In genomic region chrX:47501226-47502071, GRCh38 we compare ENCODE assay signal across 13 cellular contexts. TPM values are rescaled to one million over a fixed set of nuclear protein-coding genes. Genes with fewer than 3 reads are reported as not detected.
DNase-seq lines count a peak whose midpoint lies in the region; ATAC-seq and TF ChIP-seq lines count a peak whose summit lies in the region.
"Had no signal": no experiment of that assay in that cellular context is flagged by ENCODE, and none has a peak within 500 bp of the region (broad histone marks: within the 10 kb centered on the region; RNA-seq: fewer than 3 reads in every experiment).

No MANE protein-coding gene starts in this region.

- H3K27me3 ChIP-seq in parathyroid adenoma (ENCODE audit: control insufficient read depth, insufficient read depth, low read length), result no peaks in the 10 kb centered on the region
- peaks cover 0 to 3% of the 10 kb centered on the region in 2 donors for H3K27me3 ChIP-seq in uterus

- ATAC-seq in GM21515 (IDR thresholded peaks at IDR 0.05; ENCODE audit: unreplicated experiment), result no peak
- no peak for ATAC-seq in activated T-helper 17 cell treated with anti-CD3 and anti-CD28 coated beads, Interleukin-2, amount 50 U/mL, for 72 hours (replicated peaks)
- ATAC-seq in activated naive CD8-positive, alpha-beta T cell treated with anti-CD3 and anti-CD28 coated beads, Interleukin-2, amount 50 U/mL, for 24 hours, result no peak
- ATAC-seq: Right ventricle myocardium inferior had no signal

- no peaks in the 10 kb centered on the region for H3K4me1 Mint-ChIP-seq in activated T-helper 17 cell treated with anti-CD3 and anti-CD28 coated beads, Interleukin-2, amount 50 U/mL, for 72 hours
- peaks cover 3% of the 10 kb centered on the region for H3K4me1 Mint-ChIP-seq in activated naive CD8-positive, alpha-beta T cell treated with anti-CD3 and anti-CD28 coated beads, Interleukin-2, amount 50 U/mL, for 24 hours

- H3K9me3 Mint-ChIP-seq in activated T-helper 17 cell treated with anti-CD3 and anti-CD28 coated beads, Interleukin-2, amount 50 U/mL, for 72 hours, result no peaks in the 10 kb centered on the region
- H3K9me3 Mint-ChIP-seq in activated naive CD8-positive, alpha-beta T cell treated with anti-CD3 and anti-CD28 coated beads, Interleukin-2, amount 50 U/mL, for 24 hours, result no peaks in the 10 kb centered on the region
- H3K9me3 Mint-ChIP-seq: activated naive CD8-positive, alpha-beta T cell treated with anti-CD3 and anti-CD28 coated beads, Interleukin-2, amount 10 ng/mL, durations not matched to agents 7 days and 5 days had no signal

- no peak overlapping the region for H3K9ac ChIP-seq in parathyroid adenoma

- no peak for TF ChIP-seq POLR2A in uterus (IDR thresholded peaks at IDR 0.05)

- DNase-seq in GM12865 (ENCODE audit: low read depth) (peak; percentile 62), NCI-H460 (ENCODE audit: extremely low read depth, low read depth) (peak; percentile 96), choroid plexus epithelial cell (ENCODE audit: low read depth) (peak; percentile 73), uterus (no peak)
- no peak for DNase-seq in activated naive CD8-positive, alpha-beta T cell treated with anti-CD3 and anti-CD28 coated beads, Interleukin-2, amount 50 U/mL, for 24 hours
- DNase-seq: activated naive CD8-positive, alpha-beta T cell treated with anti-CD3 and anti-CD28 coated beads, Interleukin-2, amount 10 ng/mL, durations not matched to agents 7 days and 5 days; DND-41; mesendoderm; NCI-H1105 had no signal

- H3K9me3 ChIP-seq in parathyroid adenoma (ENCODE audit: control insufficient read depth, low read length), result no peaks in the 10 kb centered on the region
- H3K9me3 ChIP-seq in uterus, result no peaks in the 10 kb centered on the region

- no peak overlapping the region for H3K27ac Mint-ChIP-seq in activated T-helper 17 cell treated with anti-CD3 and anti-CD28 coated beads, Interleukin-2, amount 50 U/mL, for 72 hours
- H3K27ac Mint-ChIP-seq in activated naive CD8-positive, alpha-beta T cell treated with anti-CD3 and anti-CD28 coated beads, Interleukin-2, amount 50 U/mL, for 24 hours, result no peak overlapping the region
- H3K27ac Mint-ChIP-seq: activated naive CD8-positive, alpha-beta T cell treated with anti-CD3 and anti-CD28 coated beads, Interleukin-2, amount 10 ng/mL, durations not matched to agents 7 days and 5 days had no signal

- TF ChIP-seq CTCF in GM12865 (IDR thresholded peaks at IDR 0.05; ENCODE audit: insufficient read depth, low read depth, low read length, missing control alignments) (no peak), choroid plexus epithelial cell (conservative IDR thresholded peaks at IDR 0.05; ENCODE audit: low read depth, low read length) (no peak), parathyroid adenoma (IDR thresholded peaks at IDR 0.05) (no peak), uterus (IDR thresholded peaks at IDR 0.05) (no peak)

- H3K27ac ChIP-seq in parathyroid adenoma (peak overlapping the region; percentile 81), uterus (no peak overlapping the region)

- H3K27me3 Mint-ChIP-seq in activated T-helper 17 cell treated with anti-CD3 and anti-CD28 coated beads, Interleukin-2, amount 50 U/mL, for 72 hours, result no peaks in the 10 kb centered on the region
- no peaks in the 10 kb centered on the region for H3K27me3 Mint-ChIP-seq in activated naive CD8-positive, alpha-beta T cell treated with anti-CD3 and anti-CD28 coated beads, Interleukin-2, amount 50 U/mL, for 24 hours

- H3K4me3 ChIP-seq in GM12865 (ENCODE audit: low read depth, low read length) (no peak overlapping the region), choroid plexus epithelial cell (ENCODE audit: low read depth, low read length) (no peak overlapping the region), parathyroid adenoma (ENCODE audit: low read depth, low read length) (no peak overlapping the region), uterus (no peak overlapping the region)

- no peak overlapping the region for H3K4me3 Mint-ChIP-seq in activated T-helper 17 cell treated with anti-CD3 and anti-CD28 coated beads, Interleukin-2, amount 50 U/mL, for 72 hours
- H3K4me3 Mint-ChIP-seq in activated naive CD8-positive, alpha-beta T cell treated with anti-CD3 and anti-CD28 coated beads, Interleukin-2, amount 50 U/mL, for 24 hours, result no peak overlapping the region
- H3K4me3 Mint-ChIP-seq: activated naive CD8-positive, alpha-beta T cell treated with anti-CD3 and anti-CD28 coated beads, Interleukin-2, amount 10 ng/mL, durations not matched to agents 7 days and 5 days had no signal

- no peaks in the 10 kb centered on the region for H3K36me3 ChIP-seq in parathyroid adenoma (ENCODE audit: control insufficient read depth, insufficient read depth, low read length)
- no peaks in the 10 kb centered on the region for H3K36me3 ChIP-seq in uterus

- H3K4me1 ChIP-seq in parathyroid adenoma, result peaks cover 15% of the 10 kb centered on the region
- no peaks in the 10 kb centered on the region for H3K4me1 ChIP-seq in uterus

- no peaks in the 10 kb centered on the region for H3K36me3 Mint-ChIP-seq in activated T-helper 17 cell treated with anti-CD3 and anti-CD28 coated beads, Interleukin-2, amount 50 U/mL, for 72 hours (ENCODE audit: low read depth)
- H3K36me3 Mint-ChIP-seq in activated naive CD8-positive, alpha-beta T cell treated with anti-CD3 and anti-CD28 coated beads, Interleukin-2, amount 50 U/mL, for 24 hours (ENCODE audit: low read depth), result no peaks in the 10 kb centered on the region
- H3K36me3 Mint-ChIP-seq: activated naive CD8-positive, alpha-beta T cell treated with anti-CD3 and anti-CD28 coated beads, Interleukin-2, amount 10 ng/mL, durations not matched to agents 7 days and 5 days had no signal

- H2AFZ ChIP-seq in parathyroid adenoma, result peak overlapping the region; percentile 68

- H3K79me2 ChIP-seq in parathyroid adenoma, result no peaks in the 10 kb centered on the region

- H3K4me2 ChIP-seq in parathyroid adenoma (ENCODE audit: low read length), result no peak overlapping the region

- intact Hi-C loops in uterus (cut with DNase I; ENCODE audit: low total_unique reads), result no loop called here

RNA-seq across cellular contexts. Expression of gene ZNF41, which starts 18.4 kb away (rescaled TPM):
- 29.1 and 29.5 TPM in 2 replicates for total RNA-seq in NCI-H460 (2014; rRNA removed; shearing (Covaris generic))
- polyA plus RNA-seq in NCI-H460 (2014; cell fraction: nucleus; rRNA removed), result 8.6 and 9.6 TPM in 2 replicates
- 10 to 100 TPM; 10.5 to 12.2 TPM for total RNA-seq in activated T-helper 17 cell treated with anti-CD3 and anti-CD28 coated beads, Interleukin-2, amount 50 U/mL, for 72 hours
- 10 to 100 TPM in 3 of 4 donors, 1 to 10 TPM in 1; 4.9 to 14.7 (median 11.5) TPM for total RNA-seq in uterus

RNA-seq across cellular contexts. Expression of gene ARAF, which starts 59.6 kb away (rescaled TPM):
- total RNA-seq in NCI-H460 (2014; rRNA removed; shearing (Covaris generic)), result 51.6 and 57.0 TPM in 2 replicates
- polyA plus RNA-seq in NCI-H460 (2014; cell fraction: nucleus; rRNA removed), result 67.0 and 69.3 TPM in 2 replicates
- total RNA-seq in activated T-helper 17 cell treated with anti-CD3 and anti-CD28 coated beads, Interleukin-2, amount 50 U/mL, for 72 hours, result 10 to 100 TPM; 74.8 to 75.5 TPM
- 10 to 100 TPM in 3 of 4 donors, 1 to 10 TPM in 1; 5.6 to 65.6 (median 17.6) TPM for total RNA-seq in uterus

Comparison
In these comparisons a context has a peak if more than half of its experiments do, and no peak if none do; other contexts are left out.
1. DNase-seq: peak in GM12865 (single experiment), NCI-H460 (single experiment) and choroid plexus epithelial cell (single experiment); none in uterus (0 of 2) and activated naive CD8-positive, alpha-beta T cell treated with anti-CD3 and anti-CD28 coated beads, Interleukin-2, amount 50 U/mL, for 24 hours (single experiment).